In genomic region chr1:61301824-61302652, GRCh38 we compare ENCODE assay signal across 9 cellular contexts.
DNase-seq lines count a peak whose midpoint lies in the region; ATAC-seq and TF ChIP-seq lines count a peak whose summit lies in the region.
"Had no signal": no experiment of that assay in that cellular context is flagged by ENCODE, and none has a peak within 500 bp of the region (broad histone marks: within the 10 kb centered on the region; RNA-seq: fewer than 3 reads in every experiment).

No MANE protein-coding gene starts in this region.

- H3K9me3 ChIP-seq in duodenal mucosa (ENCODE audit: control insufficient read depth in 1 of 2, low read length in 2 of 2): no peaks in the 10 kb centered on the region
- H3K9me3 ChIP-seq in osteoblast (ENCODE audit: low read depth, low read length): no peaks in the 10 kb centered on the region

- intact Hi-C loops in Calu3 (cut with micrococcal nuclease; ENCODE audit: unreplicated experiment): no loop called here

- H3K27ac Mint-ChIP-seq in T-cell (no peak overlapping the region), Calu3 (ENCODE audit: unreplicated experiment) (no peak overlapping the region)

- no peak overlapping the region for H3K4me3 ChIP-seq in duodenal mucosa (ENCODE audit: low read depth in 1 of 2, low read length in 2 of 2)
- H3K4me3 ChIP-seq in osteoblast (ENCODE audit: insufficient read depth, low read length): no peak overlapping the region

- H3K27me3 Mint-ChIP-seq in T-cell (no peaks in the 10 kb centered on the region), Calu3 (ENCODE audit: unreplicated experiment) (no peaks in the 10 kb centered on the region)

- H3K4me3 Mint-ChIP-seq in T-cell: no peak overlapping the region
- no peak overlapping the region for H3K4me3 Mint-ChIP-seq in Calu3 (ENCODE audit: low read depth, unreplicated experiment)

- POLR2A ChIA-PET in T-cell (lab: Charles Lee): interaction anchor here in 1 of 2 donors (0.8 kb wide), 1 partner anchor 9 kb away, joined by 3 read pairs; no protein-coding TSS in a partner anchor

- TF ChIP-seq CTCF in osteoblast (IDR thresholded peaks at IDR 0.05; ENCODE audit: extremely low read depth, low read depth, low read length) (no peak), Calu3 (IDR thresholded peaks at IDR 0.05; ENCODE audit: unreplicated experiment) (no peak)

- peaks cover 0 to 5% of the 10 kb centered on the region in 2 donors for H3K4me1 ChIP-seq in duodenal mucosa (ENCODE audit: control insufficient read depth in 1 of 2, insufficient read depth in 2 of 2, low read length in 2 of 2)
- H3K4me1 ChIP-seq in osteoblast (ENCODE audit: insufficient read depth, low read length): peaks cover 9% of the 10 kb centered on the region

- H3K36me3 ChIP-seq in duodenal mucosa (ENCODE audit: control insufficient read depth in 1 of 2, insufficient read depth in 2 of 2, low read length in 2 of 2) (no peaks in the 10 kb centered on the region), osteoblast (ENCODE audit: insufficient read depth, low read length) (no peaks in the 10 kb centered on the region)

- no peak overlapping the region for H3K9ac ChIP-seq in duodenal mucosa (ENCODE audit: low read depth in 1 of 2, low read length in 2 of 2)

- no peak overlapping the region for H2AFZ ChIP-seq in osteoblast (ENCODE audit: low read length)

- H4K20me1 ChIP-seq in osteoblast (ENCODE audit: insufficient read depth, low read length): no peaks in the 10 kb centered on the region

- no peaks in the 10 kb centered on the region for H3K79me2 ChIP-seq in osteoblast (ENCODE audit: insufficient read depth, low read length)

- peaks cover 0 to 11% (median 3%) of the 10 kb centered on the region in 3 donors for H3K4me1 Mint-ChIP-seq in T-cell
- peaks cover 11% of the 10 kb centered on the region for H3K4me1 Mint-ChIP-seq in Calu3 (ENCODE audit: low read depth, unreplicated experiment)

- peak overlapping the region; percentile 10 for H3K4me2 ChIP-seq in osteoblast (ENCODE audit: insufficient read depth, low read length)

- H3K36me3 Mint-ChIP-seq in T-cell (no peaks in the 10 kb centered on the region), Calu3 (ENCODE audit: insufficient read depth, unreplicated experiment) (no peaks in the 10 kb centered on the region)

- H3K9me3 Mint-ChIP-seq in T-cell: peaks cover 0 to 10% (median 2%) of the 10 kb centered on the region in 3 donors
- H3K9me3 Mint-ChIP-seq in Calu3 (ENCODE audit: low read depth, unreplicated experiment): no peaks in the 10 kb centered on the region

- ATAC-seq in GM18520 (IDR thresholded peaks at IDR 0.05; ENCODE audit: unreplicated experiment) (peak; percentile 75), HG03342 (IDR thresholded peaks at IDR 0.05; ENCODE audit: unreplicated experiment) (peak; percentile 51), T-cell (replicated peaks in 1 of 4) (no peak), GM18498 (IDR thresholded peaks at IDR 0.05; ENCODE audit: unreplicated experiment) (no peak)

- CTCF ChIA-PET in T-cell (lab: Charles Lee) (no interaction called here), Calu3 (lab: Charles Lee) (no interaction called here)

- no TSS peak for BruUV-seq in Calu3 (replicated peaks; lab: Mats Ljungman, UMichigan)

- DNase-seq in osteoblast (ENCODE audit: insufficient read length, low spot score, missing footprints) (peak; percentile 77), T-cell (no peak), HT-29 (ENCODE audit: low spot score) (no peak), Calu3 (no peak)
- DNase-seq: effector CD8-positive, alpha-beta T cell had no signal

- peak overlapping the region; percentile 42 for H3K27ac ChIP-seq in duodenal mucosa (ENCODE audit: low read depth, low read length)
- peak overlapping the region; percentile 70 for H3K27ac ChIP-seq in osteoblast (ENCODE audit: low read depth, low read length)

- H3K27me3 ChIP-seq in duodenal mucosa (ENCODE audit: control insufficient read depth in 1 of 2, insufficient read depth in 2 of 2, low read length in 2 of 2): no peaks in the 10 kb centered on the region
- H3K27me3 ChIP-seq in osteoblast (ENCODE audit: insufficient read depth, low read length): no peaks in the 10 kb centered on the region

Comparison
In these comparisons a context has a peak if more than half of its experiments do, and no peak if none do; other contexts are left out.
1. ATAC-seq: peak in GM18520 (single experiment) and HG03342 (single experiment); none in T-cell (0 of 4) and GM18498 (single experiment).